In the genomic region with DNA sequence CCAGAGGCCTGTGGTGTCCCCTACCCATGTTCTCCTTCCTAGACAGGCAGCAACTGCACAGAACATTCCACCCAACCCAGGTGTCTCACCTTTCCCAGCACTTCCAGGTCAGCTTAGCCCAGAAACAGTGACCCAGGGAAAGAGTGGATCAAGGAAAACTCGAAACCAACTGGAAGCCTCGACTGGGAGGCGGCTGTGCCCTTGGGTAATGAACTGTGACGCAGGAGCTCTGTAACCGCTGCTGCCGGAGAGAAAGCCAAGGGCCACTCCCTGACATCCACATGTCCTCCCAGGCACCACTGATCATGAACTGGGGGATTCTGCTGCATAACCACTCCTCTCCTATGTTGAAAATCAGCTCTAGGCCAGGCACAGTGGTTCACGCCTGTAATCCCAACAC, we compare ENCODE assay signal across 18 cellular contexts. TPM values are rescaled to one million over a fixed set of nuclear protein-coding genes. Genes with fewer than 3 reads are reported as not detected.
DNase-seq lines count a peak whose midpoint lies in the region; ATAC-seq and TF ChIP-seq lines count a peak whose summit lies in the region.
"Had no signal": no experiment of that assay in that cellular context is flagged by ENCODE, and none has a peak within 500 bp of the region (broad histone marks: within the 10 kb centered on the region; RNA-seq: fewer than 3 reads in every experiment).

No MANE protein-coding gene starts in this region.

- no peak overlapping the region for H2BK15ac ChIP-seq in IMR-90 (ENCODE audit: low read depth, low read length)

- TF ChIP-seq RAD21 in IMR-90 (IDR thresholded peaks at IDR 0.05; ENCODE audit: low read length), result no peak

- TF ChIP-seq CTCF in IMR-90 (conservative IDR thresholded peaks at IDR 0.05; ENCODE audit: low read depth, low read length), result no peak
- TF ChIP-seq CTCF in nephron progenitor cell (IDR thresholded peaks at IDR 0.05), result no peak
- TF ChIP-seq CTCF in spleen (IDR thresholded peaks at IDR 0.05 in 8 of 11, conservative IDR thresholded peaks at IDR 0.05 in 3 of 11), result no peak

- no peak overlapping the region for H4K91ac ChIP-seq in IMR-90 (ENCODE audit: insufficient read depth, low read depth, low read length)

- no peaks in the 10 kb centered on the region for H3K9me3 ChIP-seq in IMR-90 (ENCODE audit: control insufficient read depth, insufficient read depth, low read length)
- H3K9me3 ChIP-seq in spleen, result no peaks in the 10 kb centered on the region
- H3K9me3 ChIP-seq: BE2C had no signal

- in situ Hi-C loops in IMR-90 (cut with MboI; ENCODE audit: low sequenced_read_pairs), result no loop called here

- no peak overlapping the region for H3K4me3 Mint-ChIP-seq in nephron progenitor cell
- H3K4me3 Mint-ChIP-seq: CD4-positive, CD25-positive, alpha-beta regulatory T cell; CD8-positive, alpha-beta memory T cell; GM23338; HFFc6 had no signal

- no peaks in the 10 kb centered on the region for H3K27me3 Mint-ChIP-seq in nephron progenitor cell (ENCODE audit: low read depth, poor library complexity)
- H3K27me3 Mint-ChIP-seq: CD4-positive, CD25-positive, alpha-beta regulatory T cell had no signal

- BruUV-seq in IMR-90 (replicated peaks; lab: Mats Ljungman, UMichigan), result no TSS peak

- POLR2A ChIA-PET in IMR-90 (lab: Charles Lee; ENCODE audit: unreplicated experiment), result no interaction called here

- no peaks in the 10 kb centered on the region; a peak in 1 of 4 replicates for H3K79me1 ChIP-seq in IMR-90 (ENCODE audit: low read depth in 1 of 2, low read length in 2 of 2)

- H3K4me1 ChIP-seq in IMR-90 (ENCODE audit: control insufficient read depth, insufficient read depth, low read length) (no peaks in the 10 kb centered on the region), spleen (no peaks in the 10 kb centered on the region)
- H3K4me1 ChIP-seq: BE2C had no signal

- H3K36me3 ChIP-seq in IMR-90 (ENCODE audit: control insufficient read depth, insufficient read depth, low read length), result peaks cover 29% of the 10 kb centered on the region
- H3K36me3 ChIP-seq in spleen, result peaks cover 0 to 96% (median 50%) of the 10 kb centered on the region in 6 donors

- CTCF ChIA-PET in IMR-90 (lab: Yijun Ruan, JAX), result no interaction called here

- no peak overlapping the region for H3K14ac ChIP-seq in IMR-90 (replicated peaks; ENCODE audit: low read depth, low read length)

- no peak overlapping the region for H4K8ac ChIP-seq in IMR-90 (ENCODE audit: low read depth in 2 of 2, low read length in 2 of 2)

- no peak overlapping the region for H4K5ac ChIP-seq in IMR-90 (ENCODE audit: low read depth, low read length)

- H2BK20ac ChIP-seq in IMR-90 (ENCODE audit: low read depth, low read length), result no peak overlapping the region

- H2AK9ac ChIP-seq in IMR-90 (replicated peaks; ENCODE audit: low read depth, low read length, poor library complexity), result no peak overlapping the region

- H3K23ac ChIP-seq in IMR-90 (ENCODE audit: low read depth, low read length), result no peak overlapping the region

- no peak overlapping the region for H2BK5ac ChIP-seq in IMR-90 (ENCODE audit: low read depth, low read length, poor library complexity, severe bottlenecking)

- intact Hi-C loops in IMR-90 (cut with micrococcal nuclease) (no loop called here), spleen (cut with DNase I; ENCODE audit: low total_unique reads) (no loop called here)

- H3K9me1 ChIP-seq in IMR-90 (ENCODE audit: insufficient read depth, low read length), result no peaks in the 10 kb centered on the region; the same call in 1 of the 2 replicates

- no peak overlapping the region for H3K18ac ChIP-seq in IMR-90 (ENCODE audit: low read depth, low read length)

- H2BK120ac ChIP-seq in IMR-90 (ENCODE audit: low read depth, low read length), result no peak overlapping the region

- no peak overlapping the region for H3K4me3 ChIP-seq in IMR-90 (ENCODE audit: insufficient read depth, low read depth, low read length)
- H3K4me3 ChIP-seq in spleen, result no peak overlapping the region
- H3K4me3 ChIP-seq: GM23338 had no signal

- no peak overlapping the region for H3K4me2 ChIP-seq in IMR-90 (ENCODE audit: low read depth, low read length)
- H3K4me2 ChIP-seq: GM23338, KMS-11 had no signal

- peaks cover 24% of the 10 kb centered on the region for H3K4me1 Mint-ChIP-seq in nephron progenitor cell
- H3K4me1 Mint-ChIP-seq: GM23338 had no signal

- peaks cover 80% of the 10 kb centered on the region for H3K36me3 Mint-ChIP-seq in nephron progenitor cell (ENCODE audit: low read depth)

- H3K27me3 ChIP-seq in IMR-90 (ENCODE audit: control insufficient read depth, insufficient read depth, low read length) (no peaks in the 10 kb centered on the region), spleen (replicated peaks in 1 of 7) (no peaks in the 10 kb centered on the region)
- H3K27me3 ChIP-seq: BE2C had no signal

- no peak overlapping the region for H2AK5ac ChIP-seq in IMR-90 (ENCODE audit: low read depth, low read length)

- ATAC-seq in IMR-90 (ENCODE audit: low read depth), result no peak
- no peak for ATAC-seq in GM18858 (IDR thresholded peaks at IDR 0.05; ENCODE audit: unreplicated experiment)
- ATAC-seq in GM21526 (IDR thresholded peaks at IDR 0.05; ENCODE audit: low FRiP score, unreplicated experiment), result no peak
- ATAC-seq: GM23338, HCT116 had no signal

- H3K4ac ChIP-seq in IMR-90 (ENCODE audit: low read depth, low read length), result no peak overlapping the region

- H3K27ac ChIP-seq in IMR-90 (ENCODE audit: insufficient read depth, low read length) (no peak overlapping the region), spleen (no peak overlapping the region)
- H3K27ac ChIP-seq: KMS-11 had no signal

- peak overlapping the region; percentile 3 for H2AFZ ChIP-seq in IMR-90 (replicated peaks; ENCODE audit: low read length, poor library complexity)
- H2AFZ ChIP-seq: GM23338 had no signal

- DNase-seq in IMR-90 (no peak), kidney glomerular epithelial cell (lab: John Stamatoyannopoulos, UW) (peak; percentile 16), nephron progenitor cell (peak; percentile 20), spleen (peak; percentile 37), SIG-M5 (lab: John Stamatoyannopoulos, UW) (no peak), medulla oblongata (ENCODE audit: extremely low spot score) (no peak)
- DNase-seq: ACHN; BE2C; C1 segment of cervical spinal cord; CD4-positive, CD25-positive, alpha-beta regulatory T cell; CD8-positive, alpha-beta memory T cell; COR-L47; HFFc6 had no signal

- H3K27ac Mint-ChIP-seq in nephron progenitor cell, result no peak overlapping the region
- H3K27ac Mint-ChIP-seq: CD4-positive, CD25-positive, alpha-beta regulatory T cell; GM23338; HFFc6 had no signal

- no peak overlapping the region for H3K56ac ChIP-seq in IMR-90 (ENCODE audit: extremely low read depth, insufficient read depth, low read length)

- dilution Hi-C loops in IMR-90 (cut with HindIII; ENCODE audit: low sequenced_read_pairs, unreplicated experiment), result no loop called here

- TF ChIP-seq POLR2A in IMR-90 (IDR thresholded peaks at IDR 0.05; ENCODE audit: low read depth, low read length), result no peak
- no peak for TF ChIP-seq POLR2A in spleen (IDR thresholded peaks at IDR 0.05)

- H3K9me3 Mint-ChIP-seq in nephron progenitor cell, result no peaks in the 10 kb centered on the region
- H3K9me3 Mint-ChIP-seq: CD8-positive, alpha-beta memory T cell; GM23338; HFFc6 had no signal

- 100% methylated on average over 6 of the region's 7 CpGs; no CpG with 5 or more reads in 1 of the 2 experiments for WGBS in IMR-90 (ENCODE audit: extremely low coverage in 2 of 2, insufficient read length in 1 of 2), 2 experiments
- 95 to 99% (median 97%) methylated on average over 7 of the region's 7 CpGs for WGBS in spleen, 5 donors

- no peaks in the 10 kb centered on the region for H4K20me1 ChIP-seq in IMR-90 (ENCODE audit: insufficient read depth, low read length)

- no peak overlapping the region for H3K9ac ChIP-seq in IMR-90 (ENCODE audit: low read depth, low read length)
- H3K9ac ChIP-seq: KMS-11 had no signal

TF ChIP-seq in IMR-90, 13 proteins besides CTCF, POLR2A, EP300 and RAD21:
- TF ChIP-seq FOS (IDR thresholded peaks at IDR 0.05; ENCODE audit: low read depth, low read length), result no peak
- TF ChIP-seq BHLHE40 (IDR thresholded peaks at IDR 0.05; ENCODE audit: low read depth, low read length), result no peak
- no peak for TF ChIP-seq NFE2L2 (IDR thresholded peaks at IDR 0.05; ENCODE audit: low read depth, low read length)
- TF ChIP-seq RCOR1 (IDR thresholded peaks at IDR 0.05; ENCODE audit: insufficient replicate concordance, low read length), result no peak
- no peak for TF ChIP-seq CHD1 (IDR thresholded peaks at IDR 0.05; ENCODE audit: low read depth, low read length)
- TF ChIP-seq MAZ (IDR thresholded peaks at IDR 0.05; ENCODE audit: borderline replicate concordance, low read depth, low read length), result no peak
- TF ChIP-seq RFX5 (IDR thresholded peaks at IDR 0.05; ENCODE audit: low read depth, low read length), result no peak
- no peak for TF ChIP-seq MXI1 (IDR thresholded peaks at IDR 0.05; ENCODE audit: borderline replicate concordance, low read depth, low read length)
- no peak for TF ChIP-seq SMC3 (IDR thresholded peaks at IDR 0.05; ENCODE audit: low read depth, low read length)
- no peak for TF ChIP-seq MAFK (IDR thresholded peaks at IDR 0.05; ENCODE audit: low read depth, low read length)
- TF ChIP-seq, protein P1, sequence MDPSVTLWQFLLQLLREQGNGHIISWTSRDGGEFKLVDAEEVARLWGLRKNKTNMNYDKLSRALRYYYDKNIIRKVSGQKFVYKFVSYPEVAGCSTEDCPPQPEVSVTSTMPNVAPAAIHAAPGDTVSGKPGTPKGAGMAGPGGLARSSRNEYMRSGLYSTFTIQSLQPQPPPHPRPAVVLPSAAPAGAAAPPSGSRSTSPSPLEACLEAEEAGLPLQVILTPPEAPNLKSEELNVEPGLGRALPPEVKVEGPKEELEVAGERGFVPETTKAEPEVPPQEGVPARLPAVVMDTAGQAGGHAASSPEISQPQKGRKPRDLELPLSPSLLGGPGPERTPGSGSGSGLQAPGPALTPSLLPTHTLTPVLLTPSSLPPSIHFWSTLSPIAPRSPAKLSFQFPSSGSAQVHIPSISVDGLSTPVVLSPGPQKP (IDR thresholded peaks at IDR 0.05; ENCODE audit: borderline replicate concordance, low read depth, low read length), result no peak
- no peak for TF ChIP-seq CEBPB (IDR thresholded peaks at IDR 0.05; ENCODE audit: low read depth, low read length)

RNA-seq across cellular contexts. Expression of gene WDR59, which starts 34.4 kb away (rescaled TPM):
- 23.9 and 29.4 TPM in 2 replicates for total RNA-seq in IMR-90 (2012; rRNA removed)
- polyA plus RNA-seq in IMR-90 (2012; rRNA removed), result 37.5 and 44.6 TPM in 2 replicates
- 15.4 and 30.7 TPM in 2 replicates for polyA plus RNA-seq in IMR-90 (2012; cell fraction: cytosol; rRNA removed)
- 148 and 198 TPM in 2 replicates for polyA plus RNA-seq in IMR-90 (2012; cell fraction: nucleus; rRNA removed; ENCODE audit: low replicate concordance)
- 10 to 100 TPM; 26.1 to 76.7 (median 63.1) TPM for total RNA-seq in spleen
- polyA plus RNA-seq in spleen, result 10 to 100 TPM; 18.1 to 32.0 (median 28.0) TPM

RNA-seq across cellular contexts. Expression of gene ZNRF1, which starts 48.3 kb away (rescaled TPM):
- 8.2 and 9.7 TPM in 2 replicates for total RNA-seq in IMR-90 (2012; rRNA removed)
- polyA plus RNA-seq in IMR-90 (2012; rRNA removed), result 20.7 and 24.9 TPM in 2 replicates
- polyA plus RNA-seq in IMR-90 (2012; cell fraction: cytosol; rRNA removed), result 20.3 and 39.9 TPM in 2 replicates
- polyA plus RNA-seq in IMR-90 (2012; cell fraction: nucleus; rRNA removed; ENCODE audit: low replicate concordance), result 46.3 and 57.6 TPM in 2 replicates
- 10 to 100 TPM in 1 of 7 donors, 1 to 10 TPM in 6; 3.7 to 13.4 (median 8.9) TPM for total RNA-seq in spleen
- polyA plus RNA-seq in spleen, result 1 to 10 TPM; 1.4 to 2.4 (median 2.1) TPM

Comparison
In these comparisons a context has a peak if more than half of its experiments do, and no peak if none do; other contexts are left out.
1. DNase-seq: peak in kidney glomerular epithelial cell (single experiment), nephron progenitor cell (single experiment) and spleen (single experiment); none in IMR-90 (single experiment), SIG-M5 (single experiment) and medulla oblongata (single experiment).